Comparison of ENCODE assay signal across 27 cellular contexts in genomic region chr2:199440118-199440517, GRCh38. TPM values are rescaled to one million over a fixed set of nuclear protein-coding genes. Genes with fewer than 3 reads are reported as not detected.
"Had no signal": no experiment of that assay in that cellular context is flagged by ENCODE, and none has a peak within 500 bp of the region (broad histone marks: within the 10 kb centered on the region; RNA-seq: fewer than 3 reads in every experiment).

No MANE protein-coding gene starts in this region.

- H3K4me1 ChIP-seq: esophagus muscularis mucosa, heart right ventricle, left ventricle myocardium inferior, uterus had no signal

- H3K27ac ChIP-seq: esophagus muscularis mucosa, heart right ventricle, left ventricle myocardium inferior, skin epidermis, thoracic aorta, uterus had no signal

- H3K4me1 Mint-ChIP-seq: activated CD4-positive, alpha-beta T cell treated with anti-CD3 and anti-CD28 coated beads for 36 hours; activated CD8-positive, alpha-beta memory T cell treated with anti-CD3 and anti-CD28 coated beads, Interleukin-2, amount 10 ng/mL, durations not matched to agents 7 days and 5 days; central memory CD8-positive, alpha-beta T cell; nephron had no signal

- ATAC-seq: activated CD4-positive, alpha-beta T cell treated with anti-CD3 and anti-CD28 coated beads for 36 hours; activated CD8-positive, alpha-beta memory T cell treated with anti-CD3 and anti-CD28 coated beads, Interleukin-2, amount 10 ng/mL, durations not matched to agents 7 days and 5 days; activated CD8-positive, alpha-beta T cell treated with anti-CD3 and anti-CD28 coated beads, Interleukin-2, amount 10 ng/mL, durations not matched to agents 7 days and 5 days; activated naive CD4-positive, alpha-beta T cell treated with anti-CD3 and anti-CD28 coated beads, Interleukin-2, amount 50 U/mL, for 72 hours; activated T-cell treated with anti-CD3 and anti-CD28 coated beads, Interleukin-2, amount 50 U/mL, for 72 hours; heart right ventricle; mucosa of descending colon; sciatic nerve; stimulated activated naive CD8-positive, alpha-beta T cell treated with anti-CD3 and anti-CD28 coated beads, Interleukin-15, Interleukin-2, amounts not matched to agents 100 U/mL and 50 U/mL, for 24 hours had no signal

- H3K27ac Mint-ChIP-seq: activated CD4-positive, alpha-beta T cell treated with anti-CD3 and anti-CD28 coated beads for 36 hours; activated CD8-positive, alpha-beta memory T cell treated with anti-CD3 and anti-CD28 coated beads, Interleukin-2, amount 10 ng/mL, durations not matched to agents 7 days and 5 days; activated CD8-positive, alpha-beta T cell treated with anti-CD3 and anti-CD28 coated beads, Interleukin-2, amount 10 ng/mL, durations not matched to agents 7 days and 5 days; activated naive CD4-positive, alpha-beta T cell treated with anti-CD3 and anti-CD28 coated beads, Interleukin-2, amount 50 U/mL, for 72 hours; activated T-cell treated with anti-CD3 and anti-CD28 coated beads, Interleukin-2, amount 50 U/mL, for 72 hours; nephron; type B pancreatic cell had no signal

- H3K36me3 Mint-ChIP-seq: activated CD8-positive, alpha-beta memory T cell treated with anti-CD3 and anti-CD28 coated beads, Interleukin-2, amount 10 ng/mL, durations not matched to agents 7 days and 5 days; activated naive CD4-positive, alpha-beta T cell treated with anti-CD3 and anti-CD28 coated beads, Interleukin-2, amount 50 U/mL, for 72 hours had no signal

- H3K9me3 ChIP-seq: esophagus muscularis mucosa, heart right ventricle, left ventricle myocardium inferior, mucosa of descending colon, thoracic aorta, uterus had no signal

- H3K36me3 ChIP-seq: esophagus muscularis mucosa, heart right ventricle, left ventricle myocardium inferior, thoracic aorta, uterus had no signal

- DNase-seq: activated CD4-positive, alpha-beta T cell treated with anti-CD3 and anti-CD28 coated beads for 36 hours; activated CD4-positive, CD25-positive, alpha-beta regulatory T cell; activated CD8-positive, alpha-beta memory T cell treated with anti-CD3 and anti-CD28 coated beads, Interleukin-2, amount 10 ng/mL, durations not matched to agents 7 days and 5 days; activated CD8-positive, alpha-beta T cell treated with anti-CD3 and anti-CD28 coated beads, Interleukin-2, amount 10 ng/mL, durations not matched to agents 7 days and 5 days; activated naive CD4-positive, alpha-beta T cell; activated T-cell treated with anti-CD3 and anti-CD28 coated beads for 4 hours; activated T-cell treated with anti-CD3 and anti-CD28 coated beads, Interleukin-2, amount 50 U/mL, for 72 hours; dermis blood vessel endothelial cell; effector CD4-positive, alpha-beta T cell; foreskin melanocyte; heart right ventricle; left ventricle myocardium inferior; mucosa of descending colon; stimulated activated CD4-positive, alpha-beta T cell treated with anti-CD3 and anti-CD28 coated beads, Interleukin-12 subunit alpha, Interleukin-12 subunit beta, amount 100 ng/mL, for 4 hours; stimulated activated CD4-positive, alpha-beta T cell treated with anti-CD3 and anti-CD28 coated beads, Interleukin-4, amount 100 ng/mL, for 1 hour; stimulated activated naive CD8-positive, alpha-beta T cell treated with anti-CD3 and anti-CD28 coated beads, Interleukin-15, Interleukin-2, amounts not matched to agents 100 U/mL and 50 U/mL, for 24 hours; T-helper 2 cell; uterus had no signal

- H3K27me3 ChIP-seq: esophagus muscularis mucosa, uterus had no signal

- H3K9me3 Mint-ChIP-seq: activated naive CD4-positive, alpha-beta T cell treated with anti-CD3 and anti-CD28 coated beads, Interleukin-2, amount 50 U/mL, for 72 hours; activated T-cell treated with anti-CD3 and anti-CD28 coated beads, Interleukin-2, amount 50 U/mL, for 72 hours; central memory CD8-positive, alpha-beta T cell; nephron; type B pancreatic cell had no signal

- H3K4me3 Mint-ChIP-seq: activated CD4-positive, alpha-beta T cell treated with anti-CD3 and anti-CD28 coated beads for 36 hours; activated CD8-positive, alpha-beta memory T cell treated with anti-CD3 and anti-CD28 coated beads, Interleukin-2, amount 10 ng/mL, durations not matched to agents 7 days and 5 days; activated CD8-positive, alpha-beta T cell treated with anti-CD3 and anti-CD28 coated beads, Interleukin-2, amount 10 ng/mL, durations not matched to agents 7 days and 5 days; activated T-cell treated with anti-CD3 and anti-CD28 coated beads, Interleukin-2, amount 50 U/mL, for 72 hours; central memory CD8-positive, alpha-beta T cell; nephron; type B pancreatic cell had no signal

- H3K4me3 ChIP-seq: esophagus muscularis mucosa, heart right ventricle, left ventricle myocardium inferior, lung, mucosa of descending colon, skin epidermis, thoracic aorta, uterus had no signal

RNA-seq across cellular contexts. Expression of gene SATB2, which starts 17.6 kb away (rescaled TPM):
- total RNA-seq: activated CD8-positive, alpha-beta T cell treated with anti-CD3 and anti-CD28 coated beads, Interleukin-2, amount 10 ng/mL, durations not matched to agents 7 days and 5 days had no signal
